Comparison of ENCODE assay signal across 8 cellular contexts in genomic region chr2:173964565-173965371, GRCh38. TPM values are rescaled to one million over a fixed set of nuclear protein-coding genes. Genes with fewer than 3 reads are reported as not detected.
A peak's percentile ranks its signal among the peaks of the same experiment; 100 is the strongest.
DNase-seq lines count a peak whose midpoint lies in the region; ATAC-seq, FAIRE-seq and TF ChIP-seq lines count a peak whose summit lies in the region.

No MANE protein-coding gene starts in this region.

- POLR2A ChIA-PET in endothelial cell of umbilical vein (lab: Charles Lee), result interaction anchor here (0.6 to 0.7 kb wide), 2 partner anchors 183 to 975 kb away, joined by 3 to 6 read pairs; no protein-coding TSS in a partner anchor

- H3K27me3 ChIP-seq in NT2/D1 (ENCODE audit: insufficient read depth, insufficient read length) (no peaks in the 10 kb centered on the region), endothelial cell of umbilical vein (ENCODE audit: control insufficient read depth in 2 of 2, insufficient read depth in 2 of 2, low read length in 2 of 2) (no peaks in the 10 kb centered on the region)

- TF ChIP-seq CTCF in AG09319 (IDR thresholded peaks at IDR 0.05; ENCODE audit: low read depth, low read length) (no peak), endothelial cell of umbilical vein (IDR thresholded peaks at IDR 0.05; ENCODE audit: extremely low read depth in 1 of 2, insufficient read depth in 1 of 2, low read depth in 1 of 2, low read length in 2 of 2) (no peak)

- peak; percentile 15 for ATAC-seq in GM19025 (IDR thresholded peaks at IDR 0.05; ENCODE audit: low read depth, unreplicated experiment)
- ATAC-seq in HG03521 (IDR thresholded peaks at IDR 0.05; ENCODE audit: unreplicated experiment), result peak; percentile 15

- BruUV-seq in endothelial cell of umbilical vein (replicated peaks; lab: Mats Ljungman, UMichigan), result no TSS peak

- H2AFZ ChIP-seq in endothelial cell of umbilical vein (ENCODE audit: low read depth, low read length), result peak overlapping the region; percentile 44

- intact Hi-C loops in endothelial cell of umbilical vein (cut with micrococcal nuclease), result loop anchor here (1.0 to 5.0 kb wide), 7 partner anchors 44 to 284 kb away; partner anchors contain the start of gene OLA1

- peaks cover 9% of the 10 kb centered on the region for H3K36me3 ChIP-seq in NT2/D1 (ENCODE audit: insufficient read depth, insufficient read length, low read length)
- no peaks in the 10 kb centered on the region for H3K36me3 ChIP-seq in endothelial cell of umbilical vein (ENCODE audit: control insufficient read depth in 2 of 2, extremely low read depth in 1 of 2, insufficient read depth in 2 of 2, low read length in 2 of 2)

- TF ChIP-seq POLR2A in endothelial cell of umbilical vein (IDR thresholded peaks at IDR 0.05; ENCODE audit: low read depth, low read length), result peak; percentile 65

- CTCF ChIA-PET in endothelial cell of umbilical vein (lab: Charles Lee), result interaction anchor here (1.0 to 1.5 kb wide), 3 partner anchors 34 to 377 kb away, joined by 3 to 5 read pairs (median 5); no protein-coding TSS in a partner anchor

- peak overlapping the region; percentile 96 for H3K4me3 ChIP-seq in NT2/D1 (ENCODE audit: insufficient read length, low read depth)
- H3K4me3 ChIP-seq in endothelial cell of umbilical vein (replicated peaks in 1 of 3; ENCODE audit: insufficient read depth in 1 of 3, low read depth in 1 of 3, low read length in 3 of 3), result peak overlapping the region; percentile 87 to 92 (median 91)

- no peaks in the 10 kb centered on the region for H4K20me1 ChIP-seq in endothelial cell of umbilical vein (replicated peaks; ENCODE audit: control insufficient read depth, extremely low read depth, insufficient read depth, low read length)

- H3K4me2 ChIP-seq in endothelial cell of umbilical vein (ENCODE audit: insufficient read depth, low read length), result no peak overlapping the region

- H3K9me1 ChIP-seq in endothelial cell of umbilical vein (replicated peaks; ENCODE audit: control insufficient read depth, extremely low read depth, insufficient read depth, low read length), result no peaks in the 10 kb centered on the region

- peak overlapping the region; percentile 100 for H3K9ac ChIP-seq in NT2/D1 (ENCODE audit: insufficient read length, low read depth)
- H3K9ac ChIP-seq in endothelial cell of umbilical vein (replicated peaks; ENCODE audit: extremely low read depth, insufficient read depth, low read length), result peak overlapping the region; percentile 98

- peak; percentile 63 for FAIRE-seq in endothelial cell of umbilical vein (lab: Jason Lieb, UNC)

- no peaks in the 10 kb centered on the region for H3K4me1 ChIP-seq in NT2/D1 (ENCODE audit: insufficient read depth, insufficient read length)
- peaks cover 19% of the 10 kb centered on the region for H3K4me1 ChIP-seq in endothelial cell of umbilical vein (ENCODE audit: control insufficient read depth, extremely low read depth, insufficient read depth, low read length)

- peaks cover 37% of the 10 kb centered on the region for H3K79me2 ChIP-seq in endothelial cell of umbilical vein (ENCODE audit: control insufficient read depth, insufficient read depth, low read length)

- DNase-seq in AG09319 (ENCODE audit: extremely low read depth, low read depth), result peak; percentile 81
- peak; percentile 55 for DNase-seq in NT2/D1 (ENCODE audit: low read depth, low spot score)
- peak; percentile 81 for DNase-seq in activated T-cell treated with anti-CD3 and anti-CD28 coated beads for 1 hour (ENCODE audit: low read depth)
- peak; percentile 80 for DNase-seq in endothelial cell of umbilical vein (ENCODE audit: low read depth, low spot score)
- peak; percentile 38 for DNase-seq in middle frontal gyrus (ENCODE audit: extremely low spot score, low spot score)
- DNase-seq in stimulated activated CD8-positive, alpha-beta memory T cell treated with anti-CD3 and anti-CD28 coated beads, Interleukin-4, amount 100 ng/mL, for 1 hour (ENCODE audit: low read depth in 2 of 2, low spot score in 1 of 2), result peak; percentile 65 to 77

- no peaks in the 10 kb centered on the region for H3K9me3 ChIP-seq in NT2/D1 (ENCODE audit: insufficient read depth, low read length)
- H3K9me3 ChIP-seq in endothelial cell of umbilical vein (replicated peaks; ENCODE audit: control insufficient read depth, insufficient read depth, low read length), result no peaks in the 10 kb centered on the region

- dilution Hi-C loops in endothelial cell of umbilical vein (cut with MboI; ENCODE audit: extremely low pct_ligation_motif_present, low sequenced_read_pairs), result no loop called here

- H3K27ac ChIP-seq in endothelial cell of umbilical vein (ENCODE audit: insufficient read depth, low read depth, low read length), result peak overlapping the region; percentile 90

TF ChIP-seq in endothelial cell of umbilical vein, 7 proteins besides CTCF, POLR2A, EP300 and RAD21:
- TF ChIP-seq MYC (IDR thresholded peaks at IDR 0.05; ENCODE audit: low read depth, low read length), result no peak
- peak; percentile 80 for TF ChIP-seq POLR2AphosphoS5 (IDR thresholded peaks at IDR 0.05; ENCODE audit: insufficient read depth, low read depth, low read length)

RNA-seq across cellular contexts. Expression of gene SP3, which starts 0.4 kb away (rescaled TPM):
- total RNA-seq in endothelial cell of umbilical vein, result 59.0 and 60.1 TPM in 2 replicates
- 20.5 and 23.9 TPM in 2 replicates for polyA plus RNA-seq in endothelial cell of umbilical vein
- 23.5 and 25.8 TPM in 2 replicates for polyA plus RNA-seq in endothelial cell of umbilical vein (2011; cell fraction: cytosol; rRNA removed)
- polyA plus RNA-seq in endothelial cell of umbilical vein (2011; cell fraction: nucleus; rRNA removed), result 36.0 and 45.6 TPM in 2 replicates
- polyA plus RNA-seq in endothelial cell of umbilical vein (2012), result 27.1 and 37.7 TPM in 2 replicates
- polyA minus RNA-seq in endothelial cell of umbilical vein, result 75.8 and 85.4 TPM in 2 replicates
- polyA minus RNA-seq in endothelial cell of umbilical vein (2011; cell fraction: cytosol; rRNA and poly(A)+ RNA removed), result 28.5 TPM
- polyA minus RNA-seq in endothelial cell of umbilical vein (2011; cell fraction: nucleus; rRNA and poly(A)+ RNA removed), result 88.0 and 128 TPM in 2 replicates

Comparison
In these comparisons a context has a peak if more than half of its experiments do, and no peak if none do; other contexts are left out.
1. Peak in every context shown above with its lines: DNase-seq, ATAC-seq, H3K4me3 ChIP-seq and H3K27ac ChIP-seq.